Comparison of ENCODE assay signal across 26 cellular contexts in the genomic region with DNA sequence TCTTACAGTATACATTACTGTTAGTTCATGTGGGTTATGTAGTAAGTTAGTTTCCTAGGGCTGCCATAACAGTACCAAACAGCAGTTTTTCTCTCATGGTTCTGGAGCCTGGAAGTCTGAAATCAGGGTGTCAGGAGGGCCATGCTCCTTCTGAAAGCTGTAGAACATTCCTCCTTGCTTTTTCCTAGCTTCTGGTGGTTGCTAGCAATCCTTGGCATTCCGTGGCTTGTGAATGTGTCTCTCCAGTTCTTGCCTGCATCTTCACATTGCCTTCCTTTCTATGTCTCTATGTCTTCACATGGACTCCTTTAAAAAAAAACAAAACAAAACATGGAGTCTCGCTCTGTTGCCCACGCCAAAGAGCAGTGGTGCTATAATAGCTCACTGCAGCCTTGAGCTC.
"Had no signal": no experiment of that assay in that cellular context is flagged by ENCODE, and none has a peak within 500 bp of the region (broad histone marks: within the 10 kb centered on the region; RNA-seq: fewer than 3 reads in every experiment).

No MANE protein-coding gene starts in this region.

- H3K27ac ChIP-seq: heart right ventricle, lower lobe of right lung, right lobe of liver, skin epidermis, upper lobe of left lung had no signal

- H3K27me3 Mint-ChIP-seq: activated B cell treated with CpG ODN at 0.5 μM for 24 hours; activated CD8-positive, alpha-beta memory T cell treated with anti-CD3 and anti-CD28 coated beads, Interleukin-2, amount 10 ng/mL, durations not matched to agents 7 days and 5 days; activated naive CD4-positive, alpha-beta T cell treated with anti-CD3 and anti-CD28 coated beads, Interleukin-2, amount 50 U/mL, for 24 hours; brain; effector memory CD8-positive, alpha-beta T cell; stimulated activated naive CD8-positive, alpha-beta T cell treated with anti-CD3 and anti-CD28 coated beads, Interleukin-15, amount 100 ng/mL, for 72 hours; T-cell had no signal

- H3K4me1 ChIP-seq: lower lobe of right lung, upper lobe of left lung had no signal

- DNase-seq: activated B cell treated with CpG ODN at 0.5 μM for 24 hours; activated CD4-positive, alpha-beta T cell treated with anti-CD3 and anti-CD28 coated beads, Interleukin-2, amount 50 U/mL, for 1 hour; activated CD8-positive, alpha-beta memory T cell treated with anti-CD3 and anti-CD28 coated beads, Interleukin-2, amount 10 ng/mL, durations not matched to agents 7 days and 5 days; activated CD8-positive, alpha-beta T cell treated with anti-CD3 and anti-CD28 coated beads, Interleukin-2, amount 10 ng/mL, durations not matched to agents 7 days and 5 days; activated T-cell treated with anti-CD3 and anti-CD28 coated beads, Interleukin-2, amount 50 U/mL, for 48 hours; anterior cingulate cortex; cortex of kidney; effector memory CD8-positive, alpha-beta T cell; heart right ventricle; kidney glomerular epithelial cell; lower lobe of right lung; mesendoderm; right lobe of liver; stimulated activated CD4-positive, alpha-beta T cell treated with anti-CD3 and anti-CD28 coated beads, Interleukin-4, amount 100 ng/mL, for 24 hours; stimulated activated naive CD8-positive, alpha-beta T cell treated with anti-CD3 and anti-CD28 coated beads, Interleukin-15, amount 100 ng/mL, for 72 hours; substantia nigra; T-cell; upper lobe of left lung had no signal

- ATAC-seq: activated CD8-positive, alpha-beta memory T cell treated with anti-CD3 and anti-CD28 coated beads, Interleukin-2, amount 10 ng/mL, durations not matched to agents 7 days and 5 days; activated CD8-positive, alpha-beta T cell treated with anti-CD3 and anti-CD28 coated beads, Interleukin-2, amount 10 ng/mL, durations not matched to agents 7 days and 5 days; effector memory CD8-positive, alpha-beta T cell; heart right ventricle; left lobe of liver; lower lobe of right lung; right lobe of liver; stimulated activated effector memory CD8-positive, alpha-beta T cell treated with anti-CD3 and anti-CD28 coated beads, Interleukin-12 subunit alpha, Interleukin-12 subunit beta, amount 100 ng/mL, for 72 hours; stimulated activated naive CD8-positive, alpha-beta T cell treated with anti-CD3 and anti-CD28 coated beads, Interleukin-15, amount 100 ng/mL, for 72 hours; T-cell had no signal

- H3K4me1 Mint-ChIP-seq: activated naive CD4-positive, alpha-beta T cell treated with anti-CD3 and anti-CD28 coated beads, Interleukin-2, amount 50 U/mL, for 24 hours; nephron; T-cell had no signal

- H3K4me3 ChIP-seq: heart right ventricle, lower lobe of right lung, right lobe of liver, skin epidermis, upper lobe of left lung had no signal

- H3K27me3 ChIP-seq: heart right ventricle, right lobe of liver, upper lobe of left lung had no signal

- H3K36me3 ChIP-seq: lower lobe of right lung, right lobe of liver, upper lobe of left lung had no signal

- H3K9me3 Mint-ChIP-seq: activated B cell treated with CpG ODN at 0.5 μM for 24 hours; activated naive CD4-positive, alpha-beta T cell treated with anti-CD3 and anti-CD28 coated beads, Interleukin-2, amount 50 U/mL, for 24 hours; activated T-helper 2 cell treated with anti-CD3 and anti-CD28 coated beads, Interferon-gamma antibody, Interleukin-2, Interleukin-4, amounts not matched to agents 10 μg/mL and 5 μg/mL and 100 μg/mL, durations not matched to agents 14 hours and 24 hours and 36 hours; brain; effector memory CD8-positive, alpha-beta T cell; nephron; stimulated activated effector memory CD8-positive, alpha-beta T cell treated with anti-CD3 and anti-CD28 coated beads, Interleukin-12 subunit alpha, Interleukin-12 subunit beta, amount 100 ng/mL, for 72 hours; stimulated activated naive CD8-positive, alpha-beta T cell treated with anti-CD3 and anti-CD28 coated beads, Interleukin-15, amount 100 ng/mL, for 72 hours; T-cell; T-helper 2 cell treated with Interferon-gamma antibody and Interleukin-4, amounts not matched to agents 5 μg/mL and 100 μg/mL, for 36 hours had no signal

- H3K4me3 Mint-ChIP-seq: activated B cell treated with CpG ODN at 0.5 μM for 24 hours; activated CD8-positive, alpha-beta memory T cell treated with anti-CD3 and anti-CD28 coated beads, Interleukin-2, amount 10 ng/mL, durations not matched to agents 7 days and 5 days; activated CD8-positive, alpha-beta T cell treated with anti-CD3 and anti-CD28 coated beads, Interleukin-2, amount 10 ng/mL, durations not matched to agents 7 days and 5 days; activated naive CD4-positive, alpha-beta T cell treated with anti-CD3 and anti-CD28 coated beads, Interleukin-2, amount 50 U/mL, for 24 hours; brain; effector memory CD8-positive, alpha-beta T cell; nephron; stimulated activated effector memory CD8-positive, alpha-beta T cell treated with anti-CD3 and anti-CD28 coated beads, Interleukin-12 subunit alpha, Interleukin-12 subunit beta, amount 100 ng/mL, for 72 hours; stimulated activated naive CD8-positive, alpha-beta T cell treated with anti-CD3 and anti-CD28 coated beads, Interleukin-15, amount 100 ng/mL, for 72 hours; T-cell; T-helper 2 cell treated with Interferon-gamma antibody and Interleukin-4, amounts not matched to agents 5 μg/mL and 100 μg/mL, for 36 hours had no signal

- H3K36me3 Mint-ChIP-seq: brain had no signal

- H3K27ac Mint-ChIP-seq: activated B cell treated with CpG ODN at 0.5 μM for 24 hours; activated CD8-positive, alpha-beta memory T cell treated with anti-CD3 and anti-CD28 coated beads, Interleukin-2, amount 10 ng/mL, durations not matched to agents 7 days and 5 days; activated CD8-positive, alpha-beta T cell treated with anti-CD3 and anti-CD28 coated beads, Interleukin-2, amount 10 ng/mL, durations not matched to agents 7 days and 5 days; activated naive CD4-positive, alpha-beta T cell treated with anti-CD3 and anti-CD28 coated beads, Interleukin-2, amount 50 U/mL, for 24 hours; activated T-helper 2 cell treated with anti-CD3 and anti-CD28 coated beads, Interferon-gamma antibody, Interleukin-2, Interleukin-4, amounts not matched to agents 10 μg/mL and 5 μg/mL and 100 μg/mL, durations not matched to agents 14 hours and 24 hours and 36 hours; brain; nephron; stimulated activated effector memory CD8-positive, alpha-beta T cell treated with anti-CD3 and anti-CD28 coated beads, Interleukin-12 subunit alpha, Interleukin-12 subunit beta, amount 100 ng/mL, for 72 hours; stimulated activated naive CD8-positive, alpha-beta T cell treated with anti-CD3 and anti-CD28 coated beads, Interleukin-15, amount 100 ng/mL, for 72 hours; T-cell; T-helper 2 cell treated with Interferon-gamma antibody and Interleukin-4, amounts not matched to agents 5 μg/mL and 100 μg/mL, for 36 hours had no signal

- H3K9me3 ChIP-seq: heart right ventricle, lower lobe of right lung, right lobe of liver, upper lobe of left lung had no signal
